In the genomic region with DNA sequence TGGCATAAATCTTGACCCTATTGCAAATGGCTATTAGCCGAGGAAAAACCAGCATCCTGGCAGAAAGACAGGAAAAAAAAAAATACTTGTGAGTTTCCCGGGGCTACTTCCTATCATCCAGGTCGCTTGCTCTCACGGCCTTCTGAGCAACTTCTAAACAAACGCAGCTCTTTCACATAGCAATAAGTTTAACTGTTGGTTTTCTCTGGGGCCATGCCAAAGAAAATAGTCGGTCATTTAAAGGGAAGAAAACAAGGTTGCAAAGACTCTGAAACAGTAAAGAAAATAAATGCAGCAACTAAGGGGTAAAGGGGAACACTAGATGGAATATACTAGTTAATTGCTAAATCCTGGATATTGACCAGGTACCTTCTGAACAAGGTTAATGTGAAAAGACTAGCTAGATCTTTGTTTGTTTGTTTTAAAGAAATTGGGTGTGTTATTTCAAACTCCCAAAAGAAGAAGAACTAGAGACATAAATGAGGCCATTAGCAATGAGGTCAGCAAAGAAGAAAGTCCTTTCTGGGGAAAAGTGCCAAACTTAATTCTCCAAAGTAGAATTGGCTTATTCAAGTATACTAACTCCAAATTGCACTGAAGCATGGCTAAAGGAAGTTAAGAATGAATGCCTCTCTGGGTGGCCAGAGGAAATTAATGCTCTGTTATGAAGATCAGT, we compare ENCODE assay signal across 16 cellular contexts. TPM values are rescaled to one million over a fixed set of nuclear protein-coding genes. Genes with fewer than 3 reads are reported as not detected.
DNase-seq lines count a peak whose midpoint lies in the region; ATAC-seq, FAIRE-seq and TF ChIP-seq lines count a peak whose summit lies in the region.
"Had no signal": no experiment of that assay in that cellular context is flagged by ENCODE, and none has a peak within 500 bp of the region (broad histone marks: within the 10 kb centered on the region; RNA-seq: fewer than 3 reads in every experiment).

No MANE protein-coding gene starts in this region.

- no peak for FAIRE-seq in A549 (lab: Jason Lieb, UNC)

- WGBS in A549 (ENCODE audit: missing lambda C conversion rate) = 4% methylated on average over 6 of the region's 6 CpGs

- no peaks in the 10 kb centered on the region for H3K36me3 ChIP-seq in Caco-2 (ENCODE audit: control insufficient read depth, insufficient read depth, low read length)
- H3K36me3 ChIP-seq: BE2C, esophagus muscularis mucosa, SJCRH30, upper lobe of right lung had no signal

- no peak overlapping the region for H3K27ac Mint-ChIP-seq in Caco-2 (ENCODE audit: unreplicated experiment)
- no peak overlapping the region for H3K27ac Mint-ChIP-seq in activated T-cell treated with anti-CD3 and anti-CD28 coated beads, Interleukin-2, amount 50 U/mL, for 72 hours
- H3K27ac Mint-ChIP-seq: activated naive CD4-positive, alpha-beta T cell treated with anti-CD3 and anti-CD28 coated beads, Interleukin-2, amount 50 U/mL, for 72 hours had no signal

- POLR2A ChIA-PET in A549 (lab: Yijun Ruan, JAX) (no interaction called here), Caco-2 (lab: Charles Lee) (no interaction called here)

- no peak for TF ChIP-seq EP300 in A549 (IDR thresholded peaks at IDR 0.05)

- TF ChIP-seq RAD21 in A549 (conservative IDR thresholded peaks at IDR 0.05 in 1 of 2, IDR thresholded peaks at IDR 0.05 in 1 of 2) = no peak

- no peak for TF ChIP-seq POLR2A in A549 (IDR thresholded peaks at IDR 0.05; ENCODE audit: low read length)

- H3K27me3 ChIP-seq in Caco-2 (replicated peaks; ENCODE audit: control insufficient read depth, insufficient read depth, low read length) = no peaks in the 10 kb centered on the region
- H3K27me3 ChIP-seq: BE2C, esophagus muscularis mucosa, SJCRH30, upper lobe of right lung had no signal

- TF ChIP-seq CTCF in A549 (IDR thresholded peaks at IDR 0.05) (no peak), coronary artery (IDR thresholded peaks at IDR 0.05) (no peak), Caco-2 (IDR thresholded peaks at IDR 0.05; ENCODE audit: insufficient read depth in 1 of 2, low read depth in 1 of 2, low read length in 1 of 2, severe bottlenecking in 1 of 2, unreplicated experiment in 1 of 2) (no peak)

- H3K4me3 ChIP-seq in A549 = no peak overlapping the region
- peak overlapping the region; percentile 51 for H3K4me3 ChIP-seq in coronary artery
- H3K4me3 ChIP-seq in Caco-2 (ENCODE audit: low read depth, low read length) = no peak overlapping the region
- H3K4me3 ChIP-seq: SJCRH30, upper lobe of right lung had no signal

- no TSS peak for BruUV-seq in Caco-2 (replicated peaks; lab: Mats Ljungman, UMichigan)

- no peak overlapping the region for H3K27ac ChIP-seq in A549
- H3K27ac ChIP-seq in coronary artery = peak overlapping the region in 1 of 2 donors; percentile 27
- H3K27ac ChIP-seq: SJCRH30, upper lobe of right lung had no signal

- CTCF ChIA-PET in A549 (lab: Yijun Ruan, JAX) = interaction anchor here (1.1 kb wide), 1 partner anchor 76 kb away, joined by 4 read pairs; no protein-coding TSS in a partner anchor
- CTCF ChIA-PET in Caco-2 (lab: Charles Lee) = no interaction called here

- no peak for ATAC-seq in A549
- no peak for ATAC-seq in HG03045 (IDR thresholded peaks at IDR 0.05; ENCODE audit: unreplicated experiment)
- ATAC-seq in activated T-cell treated with anti-CD3 and anti-CD28 coated beads, Interleukin-2, amount 50 U/mL, for 72 hours (replicated peaks in 1 of 2) = no peak
- ATAC-seq: activated naive CD4-positive, alpha-beta T cell treated with anti-CD3 and anti-CD28 coated beads, Interleukin-2, amount 50 U/mL, for 72 hours; upper lobe of right lung had no signal

- intact Hi-C loops in Caco-2 (cut with micrococcal nuclease; ENCODE audit: unreplicated experiment) = no loop called here

- H3K9me3 ChIP-seq in A549 (no peaks in the 10 kb centered on the region), Caco-2 (no peaks in the 10 kb centered on the region)
- H3K9me3 ChIP-seq: BE2C, esophagus muscularis mucosa, SJCRH30, upper lobe of right lung had no signal

- H3K4me1 ChIP-seq in A549 = no peaks in the 10 kb centered on the region
- H3K4me1 ChIP-seq in Caco-2 = no peaks in the 10 kb centered on the region; the same call in 1 of the 2 replicates
- H3K4me1 ChIP-seq: BE2C, SJCRH30, upper lobe of right lung had no signal

- H3K27me3 Mint-ChIP-seq in Caco-2 (ENCODE audit: insufficient read depth, unreplicated experiment) = peaks cover 19% of the 10 kb centered on the region
- H3K27me3 Mint-ChIP-seq in activated T-cell treated with anti-CD3 and anti-CD28 coated beads, Interleukin-2, amount 50 U/mL, for 72 hours (ENCODE audit: low read depth) = no peaks in the 10 kb centered on the region

- H3K4me3 Mint-ChIP-seq in Caco-2 (ENCODE audit: unreplicated experiment) = no peak overlapping the region
- no peak overlapping the region for H3K4me3 Mint-ChIP-seq in activated T-cell treated with anti-CD3 and anti-CD28 coated beads, Interleukin-2, amount 50 U/mL, for 72 hours

- H3K9me3 Mint-ChIP-seq in Caco-2 (ENCODE audit: unreplicated experiment) = no peaks in the 10 kb centered on the region
- no peaks in the 10 kb centered on the region for H3K9me3 Mint-ChIP-seq in activated T-cell treated with anti-CD3 and anti-CD28 coated beads, Interleukin-2, amount 50 U/mL, for 72 hours

- DNase-seq in A549 (ENCODE audit: low read depth in 1 of 2, low spot score in 1 of 2) = no peak
- peak; percentile 52 for DNase-seq in HT1080 (ENCODE audit: low read depth)
- DNase-seq in coronary artery (ENCODE audit: low spot score) = no peak
- DNase-seq in midbrain (lab: John Stamatoyannopoulos, UW) = peak; percentile 56
- DNase-seq in Caco-2 = no peak
- DNase-seq in retina = no peak
- DNase-seq in activated T-cell treated with anti-CD3 and anti-CD28 coated beads, Interleukin-2, amount 50 U/mL, for 72 hours = no peak
- DNase-seq: activated CD4-positive, alpha-beta T cell treated with anti-CD3 and anti-CD28 coated beads, Interleukin-2, amount 50 U/mL, for 1 hour; BE2C; NCI-H1436 treated with DMSO at 0.1 percent for 48 hours; stimulated activated CD4-positive, alpha-beta T cell treated with anti-CD3 and anti-CD28 coated beads, Interleukin-4, amount 100 ng/mL, for 24 hours; upper lobe of right lung had no signal

- no peaks in the 10 kb centered on the region for H3K36me3 Mint-ChIP-seq in Caco-2 (ENCODE audit: insufficient read depth, unreplicated experiment)
- H3K36me3 Mint-ChIP-seq in activated T-cell treated with anti-CD3 and anti-CD28 coated beads, Interleukin-2, amount 50 U/mL, for 72 hours (ENCODE audit: insufficient read depth in 2 of 2) = no peaks in the 10 kb centered on the region
- H3K36me3 Mint-ChIP-seq: activated naive CD4-positive, alpha-beta T cell treated with anti-CD3 and anti-CD28 coated beads, Interleukin-2, amount 50 U/mL, for 72 hours had no signal

- no peaks in the 10 kb centered on the region for H3K4me1 Mint-ChIP-seq in Caco-2 (ENCODE audit: low read depth, unreplicated experiment)
- H3K4me1 Mint-ChIP-seq in activated T-cell treated with anti-CD3 and anti-CD28 coated beads, Interleukin-2, amount 50 U/mL, for 72 hours (ENCODE audit: low read depth) = no peaks in the 10 kb centered on the region

- peak overlapping the region; percentile 34 for H3K4me2 ChIP-seq in A549

TF ChIP-seq in A549, 52 proteins besides CTCF, POLR2A, EP300 and RAD21 (continues in another document):
- TF ChIP-seq POLR2AphosphoS2 (conservative IDR thresholded peaks at IDR 0.05; ENCODE audit: low read length) (no peak), CEBPB (IDR thresholded peaks at IDR 0.05) (no peak), RARB (CRISPR knock-in tag; IDR thresholded peaks at IDR 0.05) (no peak), HOXB5 (CRISPR knock-in tag; IDR thresholded peaks at IDR 0.05) (no peak), FOXS1 (CRISPR knock-in tag; IDR thresholded peaks at IDR 0.05) (no peak), HOXA7 (CRISPR knock-in tag; IDR thresholded peaks at IDR 0.05) (no peak), EHF (CRISPR knock-in tag; IDR thresholded peaks at IDR 0.05) (no peak), MAFK (IDR thresholded peaks at IDR 0.05; ENCODE audit: partially characterized antibody) (no peak), ZNF302 (CRISPR knock-in tag; IDR thresholded peaks at IDR 0.05) (no peak), NFE2L2 (conservative IDR thresholded peaks at IDR 0.05; ENCODE audit: low read length) (no peak), CHD2 (IDR thresholded peaks at IDR 0.05; ENCODE audit: low read length, partially characterized antibody) (no peak), KDM1A (IDR thresholded peaks at IDR 0.05; ENCODE audit: low read depth) (no peak), ESRRA (IDR thresholded peaks at IDR 0.05; ENCODE audit: borderline replicate concordance, low read length) (no peak), ATOH8 (CRISPR knock-in tag; IDR thresholded peaks at IDR 0.05; ENCODE audit: low read depth) (no peak), HOXB13 (CRISPR knock-in tag; IDR thresholded peaks at IDR 0.05; ENCODE audit: low read depth) (no peak), HES2 (IDR thresholded peaks at IDR 0.05) (no peak)
- TF ChIP-seq, protein P1, sequence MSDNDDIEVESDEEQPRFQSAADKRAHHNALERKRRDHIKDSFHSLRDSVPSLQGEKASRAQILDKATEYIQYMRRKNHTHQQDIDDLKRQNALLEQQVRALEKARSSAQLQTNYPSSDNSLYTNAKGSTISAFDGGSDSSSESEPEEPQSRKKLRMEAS (IDR thresholded peaks at IDR 0.05) = no peak

RNA-seq across cellular contexts. Expression of gene SLC39A12, which starts 54.2 kb away (rescaled TPM):
- polyA plus RNA-seq in A549 (2011; rRNA removed) (not detected in 2 replicates), A549 (2017; fragmentation: RNase III; extraction: RNeasy Plus Mini Kit Qiagen cat#74134 plus additional on column Dnase treatment) (not detected in 3 replicates)
- not detected in 2 replicates for polyA plus RNA-seq in A549 (2012; cell fraction: cytosol; rRNA removed)
- not detected in 2 replicates for polyA plus RNA-seq in A549 (2012; cell fraction: nucleus; rRNA removed)
- polyA minus RNA-seq in A549 (2011; rRNA and poly(A)+ RNA removed) = not detected in 2 replicates
- total RNA-seq in HT1080 (2014; rRNA removed; shearing (Covaris generic)) = not detected in 2 replicates
- not detected in 2 replicates for polyA plus RNA-seq in HT1080 (2015; cell fraction: cytosol; rRNA removed)
- not detected in 2 replicates for polyA plus RNA-seq in HT1080 (2015; cell fraction: nucleus; rRNA removed)
- not detected in 2 replicates for total RNA-seq in Caco-2 (2022)
- not detected for total RNA-seq in activated T-cell treated with anti-CD3 and anti-CD28 coated beads, Interleukin-2, amount 50 U/mL, for 72 hours
- total RNA-seq: activated naive CD4-positive, alpha-beta T cell treated with anti-CD3 and anti-CD28 coated beads, Interleukin-2, amount 50 U/mL, for 72 hours; esophagus muscularis mucosa; SJCRH30 had no signal

Comparison
In these comparisons a context has a peak if more than half of its experiments do, and no peak if none do; other contexts are left out.
1. DNase-seq: peak in HT1080 (single experiment) and midbrain (single experiment); none in A549 (0 of 2), coronary artery (single experiment), Caco-2 (0 of 2), retina (single experiment) and activated T-cell treated with anti-CD3 and anti-CD28 coated beads, Interleukin-2, amount 50 U/mL, for 72 hours (0 of 2).